1 cellular context compared by ENCODE assay signal in the genomic region with DNA sequence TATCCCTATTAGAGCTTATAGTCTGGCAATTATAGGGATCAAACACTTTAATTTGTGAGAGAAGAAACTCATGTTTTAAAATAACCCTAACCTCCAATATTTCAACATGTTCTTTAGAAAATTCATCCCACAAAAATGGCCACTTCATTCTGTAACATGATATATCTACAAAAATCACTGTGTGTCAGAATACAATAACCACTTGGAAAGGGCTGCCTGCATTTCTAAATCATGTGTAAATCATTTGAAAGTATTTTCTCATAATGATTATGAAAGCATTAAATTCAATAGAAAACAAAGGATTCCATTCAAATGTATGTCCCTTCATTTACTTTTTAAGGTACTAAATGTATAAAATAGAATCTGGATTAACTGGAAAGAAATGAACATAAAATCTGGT.
TF ChIP-seq lines count a peak whose summit lies in the region.

No MANE protein-coding gene starts in this region.

TF ChIP-seq in HEK293, 187 proteins besides CTCF, POLR2A, EP300 and RAD21:
- TF ChIP-seq, protein P1, sequence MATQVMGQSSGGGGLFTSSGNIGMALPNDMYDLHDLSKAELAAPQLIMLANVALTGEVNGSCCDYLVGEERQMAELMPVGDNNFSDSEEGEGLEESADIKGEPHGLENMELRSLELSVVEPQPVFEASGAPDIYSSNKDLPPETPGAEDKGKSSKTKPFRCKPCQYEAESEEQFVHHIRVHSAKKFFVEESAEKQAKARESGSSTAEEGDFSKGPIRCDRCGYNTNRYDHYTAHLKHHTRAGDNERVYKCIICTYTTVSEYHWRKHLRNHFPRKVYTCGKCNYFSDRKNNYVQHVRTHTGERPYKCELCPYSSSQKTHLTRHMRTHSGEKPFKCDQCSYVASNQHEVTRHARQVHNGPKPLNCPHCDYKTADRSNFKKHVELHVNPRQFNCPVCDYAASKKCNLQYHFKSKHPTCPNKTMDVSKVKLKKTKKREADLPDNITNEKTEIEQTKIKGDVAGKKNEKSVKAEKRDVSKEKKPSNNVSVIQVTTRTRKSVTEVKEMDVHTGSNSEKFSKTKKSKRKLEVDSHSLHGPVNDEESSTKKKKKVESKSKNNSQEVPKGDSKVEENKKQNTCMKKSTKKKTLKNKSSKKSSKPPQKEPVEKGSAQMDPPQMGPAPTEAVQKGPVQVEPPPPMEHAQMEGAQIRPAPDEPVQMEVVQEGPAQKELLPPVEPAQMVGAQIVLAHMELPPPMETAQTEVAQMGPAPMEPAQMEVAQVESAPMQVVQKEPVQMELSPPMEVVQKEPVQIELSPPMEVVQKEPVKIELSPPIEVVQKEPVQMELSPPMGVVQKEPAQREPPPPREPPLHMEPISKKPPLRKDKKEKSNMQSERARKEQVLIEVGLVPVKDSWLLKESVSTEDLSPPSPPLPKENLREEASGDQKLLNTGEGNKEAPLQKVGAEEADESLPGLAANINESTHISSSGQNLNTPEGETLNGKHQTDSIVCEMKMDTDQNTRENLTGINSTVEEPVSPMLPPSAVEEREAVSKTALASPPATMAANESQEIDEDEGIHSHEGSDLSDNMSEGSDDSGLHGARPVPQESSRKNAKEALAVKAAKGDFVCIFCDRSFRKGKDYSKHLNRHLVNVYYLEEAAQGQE (tag by site-specific recombination; IDR thresholded peaks at IDR 0.05): no peak
- peak; percentile 51; the same call in 1 of the 2 replicates for TF ChIP-seq PRDM6 (tag by site-specific recombination; IDR thresholded peaks at IDR 0.05)
- TF ChIP-seq TSHZ1 (tag by site-specific recombination; IDR thresholded peaks at IDR 0.05; ENCODE audit: borderline replicate concordance): no peak
- TF ChIP-seq ZNF274 (IDR thresholded peaks at IDR 0.05; ENCODE audit: low read length): no peak
- no peak for TF ChIP-seq ZNF274 (tag by site-specific recombination; IDR thresholded peaks at IDR 0.05; ENCODE audit: borderline replicate concordance)
- no peak for TF ChIP-seq ZBTB1 (tag by site-specific recombination; IDR thresholded peaks at IDR 0.05)
